In genomic region chr2:109302319-109302718, GRCh38 we compare ENCODE assay signal across 32 cellular contexts.
"Had no signal": no experiment of that assay in that cellular context is flagged by ENCODE, and none has a peak within 500 bp of the region (broad histone marks: within the 10 kb centered on the region; RNA-seq: fewer than 3 reads in every experiment).

No MANE protein-coding gene starts in this region.

- H3K27me3 ChIP-seq: adrenal gland, body of pancreas, dorsolateral prefrontal cortex had no signal

- H3K4me3 Mint-ChIP-seq: activated CD4-positive, alpha-beta memory T cell treated with anti-CD3 and anti-CD28 coated beads for 36 hours; activated CD4-positive, alpha-beta T cell treated with anti-CD3 and anti-CD28 coated beads for 36 hours; activated CD4-positive, alpha-beta T cell treated with anti-CD3 and anti-CD28 coated beads, Interleukin-2, amount 10 ng/mL, durations not matched to agents 24 days and 14 days; activated CD8-positive, alpha-beta memory T cell treated with anti-CD3 and anti-CD28 coated beads, Interleukin-2, amount 10 ng/mL, durations not matched to agents 7 days and 5 days; activated CD8-positive, alpha-beta T cell treated with anti-CD3 and anti-CD28 coated beads, Interleukin-2, amount 10 ng/mL, durations not matched to agents 7 days and 5 days; activated naive CD4-positive, alpha-beta T cell treated with anti-CD3 and anti-CD28 coated beads for 36 hours; activated naive CD4-positive, alpha-beta T cell treated with anti-CD3 and anti-CD28 coated beads, Interleukin-2, amount 50 U/mL, for 24 hours; activated naive CD8-positive, alpha-beta T cell treated with anti-CD3 and anti-CD28 coated beads for 36 hours; activated naive CD8-positive, alpha-beta T cell treated with anti-CD3 and anti-CD28 coated beads, Interleukin-2, amount 50 U/mL, for 24 hours; activated T-helper 1 cell treated with anti-CD3 and anti-CD28 coated beads, Interleukin-12 subunit alpha, Interleukin-12 subunit beta, Interleukin-2, Interleukin-4 antibody, amounts not matched to agents 30 ng/mL and 10 ng/mL and 1 ng/mL, durations not matched to agents 14 hours and 24 hours and 36 hours; dendritic cell treated with granulocyte-macrophage colony-stimulating factor and Interleukin-4, amounts not matched to agents 40 ng/mL and 50 ng/mL, for 4 days; endodermal cell had no signal

- FAIRE-seq: frontal cortex had no signal

- H3K9me3 ChIP-seq: adrenal gland, body of pancreas had no signal

- H3K36me3 Mint-ChIP-seq: activated CD4-positive, alpha-beta memory T cell treated with anti-CD3 and anti-CD28 coated beads for 36 hours; activated CD8-positive, alpha-beta memory T cell treated with anti-CD3 and anti-CD28 coated beads, Interleukin-2, amount 10 ng/mL, durations not matched to agents 7 days and 5 days; activated naive CD4-positive, alpha-beta T cell treated with anti-CD3 and anti-CD28 coated beads, Interleukin-2, amount 50 U/mL, for 24 hours; activated naive CD8-positive, alpha-beta T cell treated with anti-CD3 and anti-CD28 coated beads for 36 hours had no signal

- H3K27me3 Mint-ChIP-seq: activated CD4-positive, alpha-beta T cell treated with anti-CD3 and anti-CD28 coated beads for 36 hours; activated CD4-positive, alpha-beta T cell treated with anti-CD3 and anti-CD28 coated beads, Interleukin-2, amount 10 ng/mL, durations not matched to agents 24 days and 14 days; activated naive CD4-positive, alpha-beta T cell treated with anti-CD3 and anti-CD28 coated beads, Interleukin-2, amount 50 U/mL, for 24 hours; activated naive CD8-positive, alpha-beta T cell treated with anti-CD3 and anti-CD28 coated beads for 36 hours; activated naive CD8-positive, alpha-beta T cell treated with anti-CD3 and anti-CD28 coated beads, Interleukin-2, amount 50 U/mL, for 24 hours had no signal

- DNase-seq: activated CD4-positive, alpha-beta memory T cell treated with anti-CD3 and anti-CD28 coated beads for 36 hours; activated CD4-positive, alpha-beta T cell treated with anti-CD3 and anti-CD28 coated beads for 36 hours; activated CD4-positive, alpha-beta T cell treated with anti-CD3 and anti-CD28 coated beads, Interleukin-2, amount 10 ng/mL, durations not matched to agents 24 days and 14 days; activated CD4-positive, CD25-positive, alpha-beta regulatory T cell; activated CD4-positive, CD25-positive, alpha-beta regulatory T cell treated with anti-CD3 and anti-CD28 coated beads, Interleukin-2, amount 50 U/mL, for 72 hours; activated CD8-positive, alpha-beta memory T cell treated with anti-CD3 and anti-CD28 coated beads, Interleukin-2, amount 10 ng/mL, durations not matched to agents 7 days and 5 days; activated CD8-positive, alpha-beta memory T cell treated with anti-CD3 and anti-CD28 coated beads, Interleukin-2, amount 50 U/mL, for 4 hours; activated CD8-positive, alpha-beta T cell treated with anti-CD3 and anti-CD28 coated beads, Interleukin-2, amount 10 ng/mL, durations not matched to agents 7 days and 5 days; activated effector memory CD4-positive, alpha-beta T cell treated with anti-CD3 and anti-CD28 coated beads, Interleukin-2, amount 50 U/mL, for 16 hours; activated naive CD4-positive, alpha-beta T cell treated with anti-CD3 and anti-CD28 coated beads for 36 hours; activated naive CD8-positive, alpha-beta T cell treated with anti-CD3 and anti-CD28 coated beads for 36 hours; activated naive CD8-positive, alpha-beta T cell treated with anti-CD3 and anti-CD28 coated beads, Interleukin-2, amount 50 U/mL, for 24 hours; activated T-cell treated with anti-CD3 and anti-CD28 coated beads, Interleukin-2, amount 50 U/mL, for 1 hour; activated T-cell treated with anti-CD3 and anti-CD28 coated beads, Interleukin-2, amount 50 U/mL, for 48 hours; adrenal gland; amygdala; aorta; body of pancreas; caudate nucleus; cerebellar nuclear complex; dorsolateral prefrontal cortex; effector memory CD4-positive, alpha-beta T cell; endodermal cell; foreskin fibroblast; T-helper 2 cell had no signal

- ATAC-seq: activated CD4-positive, alpha-beta T cell treated with anti-CD3 and anti-CD28 coated beads for 36 hours; activated CD8-positive, alpha-beta memory T cell treated with anti-CD3 and anti-CD28 coated beads, Interleukin-2, amount 10 ng/mL, durations not matched to agents 7 days and 5 days; activated CD8-positive, alpha-beta T cell treated with anti-CD3 and anti-CD28 coated beads, Interleukin-2, amount 10 ng/mL, durations not matched to agents 7 days and 5 days; activated naive CD8-positive, alpha-beta T cell treated with anti-CD3 and anti-CD28 coated beads, Interleukin-2, amount 50 U/mL, for 24 hours; body of pancreas; esophagus mucosa had no signal

- H3K27ac Mint-ChIP-seq: activated CD4-positive, alpha-beta memory T cell treated with anti-CD3 and anti-CD28 coated beads for 36 hours; activated CD4-positive, alpha-beta T cell treated with anti-CD3 and anti-CD28 coated beads for 36 hours; activated CD4-positive, alpha-beta T cell treated with anti-CD3 and anti-CD28 coated beads, Interleukin-2, amount 10 ng/mL, durations not matched to agents 24 days and 14 days; activated CD8-positive, alpha-beta memory T cell treated with anti-CD3 and anti-CD28 coated beads, Interleukin-2, amount 10 ng/mL, durations not matched to agents 7 days and 5 days; activated CD8-positive, alpha-beta T cell treated with anti-CD3 and anti-CD28 coated beads, Interleukin-2, amount 10 ng/mL, durations not matched to agents 7 days and 5 days; activated naive CD4-positive, alpha-beta T cell treated with anti-CD3 and anti-CD28 coated beads for 36 hours; activated naive CD4-positive, alpha-beta T cell treated with anti-CD3 and anti-CD28 coated beads, Interleukin-2, amount 50 U/mL, for 24 hours; activated naive CD8-positive, alpha-beta T cell treated with anti-CD3 and anti-CD28 coated beads for 36 hours; activated naive CD8-positive, alpha-beta T cell treated with anti-CD3 and anti-CD28 coated beads, Interleukin-2, amount 50 U/mL, for 24 hours; activated T-helper 1 cell treated with anti-CD3 and anti-CD28 coated beads, Interleukin-12 subunit alpha, Interleukin-12 subunit beta, Interleukin-2, Interleukin-4 antibody, amounts not matched to agents 30 ng/mL and 10 ng/mL and 1 ng/mL, durations not matched to agents 14 hours and 24 hours and 36 hours; activated T-helper 2 cell treated with anti-CD3 and anti-CD28 coated beads, Interferon-gamma antibody, Interleukin-2, Interleukin-4, amounts not matched to agents 10 μg/mL and 5 μg/mL and 100 μg/mL, durations not matched to agents 14 hours and 24 hours and 36 hours; dendritic cell treated with granulocyte-macrophage colony-stimulating factor and Interleukin-4, amounts not matched to agents 40 ng/mL and 50 ng/mL, for 4 days; endodermal cell had no signal

- H3K36me3 ChIP-seq: adrenal gland had no signal

- H3K27ac ChIP-seq: adrenal gland, body of pancreas, coronary artery had no signal

- H3K4me1 Mint-ChIP-seq: activated CD4-positive, alpha-beta T cell treated with anti-CD3 and anti-CD28 coated beads for 36 hours; activated CD4-positive, alpha-beta T cell treated with anti-CD3 and anti-CD28 coated beads, Interleukin-2, amount 10 ng/mL, durations not matched to agents 24 days and 14 days; activated CD8-positive, alpha-beta memory T cell treated with anti-CD3 and anti-CD28 coated beads, Interleukin-2, amount 10 ng/mL, durations not matched to agents 7 days and 5 days; activated naive CD4-positive, alpha-beta T cell treated with anti-CD3 and anti-CD28 coated beads, Interleukin-2, amount 50 U/mL, for 24 hours had no signal

- H3K4me1 ChIP-seq: adrenal gland, body of pancreas had no signal

- H3K9me3 Mint-ChIP-seq: activated CD4-positive, alpha-beta memory T cell treated with anti-CD3 and anti-CD28 coated beads for 36 hours; activated CD4-positive, alpha-beta T cell treated with anti-CD3 and anti-CD28 coated beads, Interleukin-2, amount 10 ng/mL, durations not matched to agents 24 days and 14 days; activated naive CD4-positive, alpha-beta T cell treated with anti-CD3 and anti-CD28 coated beads for 36 hours; activated naive CD4-positive, alpha-beta T cell treated with anti-CD3 and anti-CD28 coated beads, Interleukin-2, amount 50 U/mL, for 24 hours; activated naive CD8-positive, alpha-beta T cell treated with anti-CD3 and anti-CD28 coated beads for 36 hours; activated naive CD8-positive, alpha-beta T cell treated with anti-CD3 and anti-CD28 coated beads, Interleukin-2, amount 50 U/mL, for 24 hours; activated T-helper 1 cell treated with anti-CD3 and anti-CD28 coated beads, Interleukin-12 subunit alpha, Interleukin-12 subunit beta, Interleukin-2, Interleukin-4 antibody, amounts not matched to agents 30 ng/mL and 10 ng/mL and 1 ng/mL, durations not matched to agents 14 hours and 24 hours and 36 hours; activated T-helper 2 cell treated with anti-CD3 and anti-CD28 coated beads, Interferon-gamma antibody, Interleukin-2, Interleukin-4, amounts not matched to agents 10 μg/mL and 5 μg/mL and 100 μg/mL, durations not matched to agents 14 hours and 24 hours and 36 hours; dendritic cell treated with granulocyte-macrophage colony-stimulating factor and Interleukin-4, amounts not matched to agents 40 ng/mL and 50 ng/mL, for 4 days; endodermal cell had no signal

- H3K4me3 ChIP-seq: adrenal gland, body of pancreas, coronary artery, dorsolateral prefrontal cortex had no signal
